ENCODE assay signal across 12 cellular contexts in genomic region chr7:41886906-41887311, GRCh38.
DNase-seq lines count a peak whose midpoint lies in the region; ATAC-seq and TF ChIP-seq lines count a peak whose summit lies in the region.
"Had no signal": no experiment of that assay in that cellular context is flagged by ENCODE, and none has a peak within 500 bp of the region (broad histone marks: within the 10 kb centered on the region; RNA-seq: fewer than 3 reads in every experiment).

No MANE protein-coding gene starts in this region.

- CTCF ChIA-PET in Panc1 (lab: Charles Lee) = no interaction called here

- H3K4me3 ChIP-seq in AG10803 (ENCODE audit: low read length) (peak overlapping the region; percentile 40; the same call in 1 of the 2 replicates), Panc1 (ENCODE audit: low read depth in 2 of 2, low read length in 2 of 2) (no peak overlapping the region), spleen (no peak overlapping the region)

- H3K4me1 ChIP-seq in Panc1 (ENCODE audit: control insufficient read depth, insufficient read depth, low read length) = no peaks in the 10 kb centered on the region
- H3K4me1 ChIP-seq in spleen = peaks cover 11 to 75% (median 43%) of the 10 kb centered on the region in 6 donors
- H3K4me1 ChIP-seq: Caco-2 had no signal

- H3K27ac Mint-ChIP-seq in nephron = peak overlapping the region in 2 of 3 experiments; percentile 91 to 97
- H3K27ac Mint-ChIP-seq: activated CD4-positive, alpha-beta T cell treated with anti-CD3 and anti-CD28 coated beads, Interleukin-2, amount 10 ng/mL, durations not matched to agents 7 days and 5 days had no signal

- H3K4me1 Mint-ChIP-seq in nephron = peaks cover 81% of the 10 kb centered on the region
- H3K4me1 Mint-ChIP-seq: neural crest cell had no signal

- ATAC-seq in Panc1 (0 out of 2 replicates have a peak, but pooled peaks have one; percentile 17), GM18498 (IDR thresholded peaks at IDR 0.05; ENCODE audit: unreplicated experiment) (no peak)

- TF ChIP-seq CTCF in AG10803 (conservative IDR thresholded peaks at IDR 0.05; ENCODE audit: low read length) (peak; percentile 66), Panc1 (IDR thresholded peaks at IDR 0.05) (no peak), nephron (IDR thresholded peaks at IDR 0.05; ENCODE audit: unreplicated experiment in 3 of 3) (no peak), spleen (IDR thresholded peaks at IDR 0.05 in 8 of 11, conservative IDR thresholded peaks at IDR 0.05 in 3 of 11) (no peak)

- peak; percentile 98 for DNase-seq in AG10803 (ENCODE audit: low read depth)
- no peak for DNase-seq in Panc1 (ENCODE audit: low read depth, low spot score)
- peak; percentile 88 for DNase-seq in fibroblast of the conjunctiva (ENCODE audit: low read depth)
- no peak for DNase-seq in DMS153 treated with DMSO at 0.1 percent for 48 hours (lab: John Stamatoyannopoulos, UW; ENCODE audit: unreplicated experiment)
- no peak for DNase-seq in medulla oblongata (ENCODE audit: extremely low spot score)
- DNase-seq in spleen = no peak
- DNase-seq: activated CD4-positive, alpha-beta T cell treated with anti-CD3 and anti-CD28 coated beads, Interleukin-2, amount 10 ng/mL, durations not matched to agents 7 days and 5 days; Caco-2; dermis blood vessel endothelial cell had no signal

- H3K9me3 Mint-ChIP-seq in nephron = no peaks in the 10 kb centered on the region
- H3K9me3 Mint-ChIP-seq: neural crest cell had no signal

- H3K36me3 Mint-ChIP-seq in nephron (ENCODE audit: low read depth) = no peaks in the 10 kb centered on the region

- H3K9me3 ChIP-seq in Panc1 (ENCODE audit: control insufficient read depth, insufficient read depth, low read depth, low read length) = no peaks in the 10 kb centered on the region
- H3K9me3 ChIP-seq in spleen = no peaks in the 10 kb centered on the region
- H3K9me3 ChIP-seq: Caco-2 had no signal

- in situ Hi-C loops in Panc1 (cut with HindIII; ENCODE audit: low pct_unique_long_range_greater_than_20kb, low sequenced_read_pairs) = no loop called here

- peak overlapping the region in 1 of 3 experiments; percentile 31 for H3K4me3 Mint-ChIP-seq in nephron
- H3K4me3 Mint-ChIP-seq: activated CD4-positive, alpha-beta T cell treated with anti-CD3 and anti-CD28 coated beads, Interleukin-2, amount 10 ng/mL, durations not matched to agents 7 days and 5 days; neural crest cell had no signal

- no peaks in the 10 kb centered on the region for H3K27me3 Mint-ChIP-seq in nephron (ENCODE audit: low read depth)
- H3K27me3 Mint-ChIP-seq: activated CD4-positive, alpha-beta T cell treated with anti-CD3 and anti-CD28 coated beads, Interleukin-2, amount 10 ng/mL, durations not matched to agents 7 days and 5 days had no signal

- POLR2A ChIA-PET in Panc1 (lab: Charles Lee) = no interaction called here

- intact Hi-C loops in Panc1 (cut with micrococcal nuclease; ENCODE audit: unreplicated experiment) (no loop called here), spleen (cut with DNase I; ENCODE audit: low total_unique reads) (no loop called here)

- H3K36me3 ChIP-seq in Panc1 (ENCODE audit: control insufficient read depth, insufficient read depth, low read length) (no peaks in the 10 kb centered on the region), spleen (no peaks in the 10 kb centered on the region)

- no TSS peak for BruUV-seq in Panc1 (replicated peaks; lab: Mats Ljungman, UMichigan)

- H3K27me3 ChIP-seq in Panc1 (ENCODE audit: control insufficient read depth, insufficient read depth, low read length) (no peaks in the 10 kb centered on the region), spleen (replicated peaks in 1 of 7) (no peaks in the 10 kb centered on the region)

- 70 to 78% (median 73%) methylated on average over 2 to 5 of the region's 5 CpGs for WGBS in spleen, 5 donors

- H3K27ac ChIP-seq in Panc1 (ENCODE audit: low read length) (no peak overlapping the region), spleen (no peak overlapping the region)

- no peak for TF ChIP-seq POLR2A in spleen (IDR thresholded peaks at IDR 0.05)

Comparison
In these comparisons a context has a peak if more than half of its experiments do, and no peak if none do; other contexts are left out.
1. DNase-seq: peak in AG10803 (single experiment) and fibroblast of the conjunctiva (single experiment); none in Panc1 (single experiment), DMS153 treated with DMSO at 0.1 percent for 48 hours (single experiment), medulla oblongata (single experiment) and spleen (single experiment).